16 cellular contexts compared by ENCODE assay signal in the genomic region with DNA sequence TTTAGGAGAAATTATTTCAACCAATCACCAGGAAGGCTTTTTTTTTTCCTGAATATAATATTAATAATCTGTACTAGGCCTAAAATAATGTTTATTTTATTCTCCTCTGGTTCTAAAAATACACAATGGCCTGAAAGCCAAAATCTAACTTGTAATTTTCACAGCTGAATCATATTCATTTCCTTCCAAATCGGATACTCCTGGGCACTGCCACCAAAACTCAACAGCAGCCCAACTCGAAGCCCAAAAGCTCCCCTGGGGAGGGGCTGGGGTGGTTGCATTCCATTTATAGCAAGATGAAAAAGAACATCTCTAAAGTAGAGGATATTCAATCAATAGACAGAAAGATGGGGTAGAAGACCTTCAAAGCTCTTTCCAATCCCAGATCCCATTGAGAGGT.
"Had no signal": no experiment of that assay in that cellular context is flagged by ENCODE, and none has a peak within 500 bp of the region (broad histone marks: within the 10 kb centered on the region; RNA-seq: fewer than 3 reads in every experiment).

No MANE protein-coding gene starts in this region.

- H3K4me3 ChIP-seq: esophagus squamous epithelium, heart left ventricle, lung, pancreas, tibial nerve had no signal

- H3K27ac ChIP-seq: heart left ventricle, pancreas, tibial nerve had no signal

- DNase-seq: dermis blood vessel endothelial cell; esophagus squamous epithelium; hippocampal formation; left colon; left ventricle myocardium superior; mesendoderm; small intestine; stimulated activated CD4-positive, alpha-beta T cell treated with anti-CD3 and anti-CD28 coated beads, Interleukin-2, amount 100 ng/mL, for 48 hours; stimulated activated naive CD4-positive, alpha-beta T cell treated with Interleukin-2 at 50 U/mL for 16 hours had no signal

- ATAC-seq: left colon; naive thymus-derived CD8-positive, alpha-beta T cell; pancreas; right cardiac atrium had no signal

- H3K4me1 ChIP-seq: pancreas, tibial nerve had no signal

- H3K27me3 Mint-ChIP-seq: progenitor cell of endocrine pancreas had no signal

- H3K4me3 Mint-ChIP-seq: naive thymus-derived CD8-positive, alpha-beta T cell had no signal

- H3K9me3 Mint-ChIP-seq: naive thymus-derived CD8-positive, alpha-beta T cell had no signal

- H3K27me3 ChIP-seq: esophagus squamous epithelium, heart left ventricle, pancreas, tibial nerve had no signal

- H3K27ac Mint-ChIP-seq: progenitor cell of endocrine pancreas had no signal

- H3K36me3 ChIP-seq: esophagus squamous epithelium, heart left ventricle, pancreas, tibial nerve had no signal

- H3K36me3 Mint-ChIP-seq: naive thymus-derived CD8-positive, alpha-beta T cell had no signal

- H3K9me3 ChIP-seq: esophagus squamous epithelium, heart left ventricle, pancreas, tibial nerve had no signal
